In the genomic region with DNA sequence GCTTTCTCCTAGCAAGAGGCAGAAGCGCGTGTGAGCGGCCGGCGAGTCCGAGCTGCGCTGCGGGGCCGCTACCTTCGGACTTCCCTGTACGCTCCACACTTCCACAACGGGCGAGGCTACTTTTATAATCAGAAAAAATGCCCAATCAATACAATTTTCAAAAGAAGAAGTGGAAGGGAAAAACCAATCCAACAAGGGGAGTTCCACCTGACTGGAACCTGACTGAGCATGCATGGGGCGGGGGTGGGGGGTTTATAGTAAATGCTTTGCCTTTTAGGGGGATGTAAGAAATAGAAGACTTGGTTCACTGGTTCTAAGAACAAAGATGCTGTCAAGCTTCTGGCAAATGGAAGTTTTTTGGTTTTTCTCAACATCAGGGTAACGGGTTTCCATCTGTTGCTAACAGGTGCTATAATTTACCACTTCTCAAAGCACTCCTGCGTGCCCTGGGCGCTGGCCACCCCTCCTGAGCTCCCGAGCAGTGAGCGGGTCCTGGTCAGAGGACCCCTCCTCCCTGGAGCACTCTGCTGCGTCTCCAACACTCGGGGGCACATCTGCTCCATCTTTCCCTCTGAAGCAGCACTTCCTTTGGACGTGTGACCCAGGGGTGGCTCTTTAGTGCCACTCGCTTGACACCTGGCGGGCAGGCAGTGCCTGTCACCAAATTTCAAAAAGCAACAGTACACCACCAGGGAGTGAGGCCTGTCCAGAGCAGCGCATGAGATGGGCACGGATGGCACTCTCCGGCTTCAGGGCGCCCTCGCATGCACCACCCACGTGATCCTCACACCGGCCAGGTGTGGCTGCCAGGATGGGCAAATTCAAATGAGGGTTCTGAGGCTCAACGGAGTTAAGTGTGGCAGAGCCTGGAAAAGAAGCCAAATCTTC, we compare ENCODE assay signal across 24 cellular contexts. TPM values are rescaled to one million over a fixed set of nuclear protein-coding genes. Genes with fewer than 3 reads are reported as not detected.
DNase-seq lines count a peak whose midpoint lies in the region; ATAC-seq, FAIRE-seq and TF ChIP-seq lines count a peak whose summit lies in the region.
"Had no signal": no experiment of that assay in that cellular context is flagged by ENCODE, and none has a peak within 500 bp of the region (broad histone marks: within the 10 kb centered on the region; RNA-seq: fewer than 3 reads in every experiment).

No MANE protein-coding gene starts in this region.

- H3K9me2 ChIP-seq in hepatocyte (replicated peaks; ENCODE audit: insufficient read depth) = no peaks in the 10 kb centered on the region

- no peak overlapping the region for H3K27ac ChIP-seq in hepatocyte
- H3K27ac ChIP-seq: RWPE1, vagina had no signal

- peaks cover 36 to 52% (median 41%) of the 10 kb centered on the region in 3 donors for H3K4me1 Mint-ChIP-seq in IgD-negative memory B cell

- peaks cover 7% of the 10 kb centered on the region for H3K4me1 ChIP-seq in hepatocyte (ENCODE audit: insufficient read depth)
- H3K4me1 ChIP-seq: vagina had no signal

- TF ChIP-seq POLR2A in GM12892 (IDR thresholded peaks at IDR 0.05; ENCODE audit: low read depth, low read length) = peak; percentile 73

- 93% methylated on average over 32 of the region's 32 CpGs for WGBS in hepatocyte (ENCODE audit: low lambda C conversion rate, missing lambda C conversion rate)

- DNase-seq in GM12892 (ENCODE audit: insufficient read length) (peak; percentile 57), left lobe of liver (ENCODE audit: low spot score) (peak; percentile 68), hepatocyte (ENCODE audit: low spot score) (no peak), RCC 7860 (ENCODE audit: low spot score) (no peak)
- DNase-seq: activated CD4-positive, alpha-beta T cell treated with anti-CD3 and anti-CD28 coated beads, Interleukin-2, amount 10 ng/mL, durations not matched to agents 24 days and 14 days; activated naive CD4-positive, alpha-beta T cell; anterior cingulate cortex; Caco-2; cerebellar nuclear complex; EL; head of caudate nucleus; NCI-H1436; posterior cingulate gyrus; stimulated activated CD4-positive, alpha-beta T cell treated with anti-CD3 and anti-CD28 coated beads, Interleukin-4, amount 100 ng/mL, for 1 hour; substantia nigra had no signal

- H3K27me3 Mint-ChIP-seq in IgD-negative memory B cell = no peaks in the 10 kb centered on the region
- H3K27me3 Mint-ChIP-seq: activated CD4-positive, alpha-beta T cell treated with anti-CD3 and anti-CD28 coated beads, Interleukin-2, amount 10 ng/mL, durations not matched to agents 24 days and 14 days had no signal

- FAIRE-seq in GM12892 (lab: Jason Lieb, UNC) (peak; percentile 51), RCC 7860 (lab: Jason Lieb, UNC) (no peak)
- FAIRE-seq: TTC549 had no signal

- no peaks in the 10 kb centered on the region for H3K79me2 ChIP-seq in hepatocyte

- H3K36me3 ChIP-seq in hepatocyte (replicated peaks; ENCODE audit: insufficient read depth, low read depth) = no peaks in the 10 kb centered on the region

- ATAC-seq in left lobe of liver = peak; percentile 46
- ATAC-seq in GM19324 (IDR thresholded peaks at IDR 0.05; ENCODE audit: low FRiP score, unreplicated experiment) = no peak
- no peak for ATAC-seq in HG03045 (IDR thresholded peaks at IDR 0.05; ENCODE audit: unreplicated experiment)

- peak overlapping the region; percentile 4 to 87 (median 77) for H3K4me3 Mint-ChIP-seq in IgD-negative memory B cell
- H3K4me3 Mint-ChIP-seq: activated CD4-positive, alpha-beta T cell treated with anti-CD3 and anti-CD28 coated beads, Interleukin-2, amount 10 ng/mL, durations not matched to agents 24 days and 14 days had no signal

- no peaks in the 10 kb centered on the region for H3K9me3 ChIP-seq in hepatocyte (ENCODE audit: low read depth)
- H3K9me3 ChIP-seq: Caco-2, vagina had no signal

- peaks cover 2% of the 10 kb centered on the region for H3K36me3 Mint-ChIP-seq in IgD-negative memory B cell

- no peaks in the 10 kb centered on the region for H4K20me1 ChIP-seq in hepatocyte (ENCODE audit: insufficient read depth, poor library complexity, severe bottlenecking)

- no peak overlapping the region for H3K4me2 ChIP-seq in hepatocyte

- peak overlapping the region; percentile 45; the same call in 1 of the 2 replicates for H3K4me3 ChIP-seq in GM08714 (ENCODE audit: low read length)
- H3K4me3 ChIP-seq in hepatocyte = no peak overlapping the region
- H3K4me3 ChIP-seq: lung, skin epidermis, vagina had no signal

- TF ChIP-seq CTCF in hepatocyte (IDR thresholded peaks at IDR 0.05; ENCODE audit: poor library complexity) = no peak

- H3K9me3 Mint-ChIP-seq in IgD-negative memory B cell = no peaks in the 10 kb centered on the region
- H3K9me3 Mint-ChIP-seq: activated CD4-positive, alpha-beta T cell treated with anti-CD3 and anti-CD28 coated beads, Interleukin-2, amount 10 ng/mL, durations not matched to agents 24 days and 14 days had no signal

- H2AFZ ChIP-seq in hepatocyte = no peak overlapping the region

- H3K27ac Mint-ChIP-seq in IgD-negative memory B cell = peak overlapping the region; percentile 89 to 98 (median 96)
- H3K27ac Mint-ChIP-seq: activated CD4-positive, alpha-beta T cell treated with anti-CD3 and anti-CD28 coated beads, Interleukin-2, amount 10 ng/mL, durations not matched to agents 24 days and 14 days had no signal

- no peaks in the 10 kb centered on the region for H3K27me3 ChIP-seq in hepatocyte
- H3K27me3 ChIP-seq: vagina had no signal

RNA-seq across cellular contexts. Expression of a gene that starts 21.6 kb away (rescaled TPM):
- 93.1 TPM for polyA plus RNA-seq in GM12892 (2012; ENCODE audit: missing spikeins)
- polyA plus RNA-seq in IgD-negative memory B cell = 40.9 TPM
- 30.9 TPM for total RNA-seq in left lobe of liver
- 34.5 and 41.6 TPM in 2 replicates for total RNA-seq in hepatocyte
- 55.5 and 72.3 TPM in 2 replicates for polyA plus RNA-seq in hepatocyte

Comparison
In these comparisons a context has a peak if more than half of its experiments do, and no peak if none do; other contexts are left out.
1. DNase-seq: peak in GM12892 (single experiment) and left lobe of liver (single experiment); none in hepatocyte (single experiment) and RCC 7860 (single experiment).